ENCODE assay signal across 13 cellular contexts in genomic region chr4:57131849-57132745, GRCh38. TPM values are rescaled to one million over a fixed set of nuclear protein-coding genes. Genes with fewer than 3 reads are reported as not detected.
A peak's percentile ranks its signal among the peaks of the same experiment; 100 is the strongest.
DNase-seq lines count a peak whose midpoint lies in the region; ATAC-seq and TF ChIP-seq lines count a peak whose summit lies in the region.
"Had no signal": no experiment of that assay in that cellular context is flagged by ENCODE, and none has a peak within 500 bp of the region (broad histone marks: within the 10 kb centered on the region; RNA-seq: fewer than 3 reads in every experiment).

No MANE protein-coding gene starts in this region.

- H3K4me3 Mint-ChIP-seq in Calu3 (ENCODE audit: low read depth, unreplicated experiment) (no peak overlapping the region), endothelial cell (ENCODE audit: unreplicated experiment) (peak overlapping the region; percentile 6), neural progenitor cell (no peak overlapping the region)
- H3K4me3 Mint-ChIP-seq: activated naive CD8-positive, alpha-beta T cell; CD8-positive, alpha-beta memory T cell had no signal

- no peak overlapping the region for H3K4me3 ChIP-seq in neural progenitor cell
- H3K4me3 ChIP-seq in A673 (ENCODE audit: low read depth, low read length, poor library complexity, severe bottlenecking) = no peak overlapping the region
- H3K4me3 ChIP-seq in esophagus squamous epithelium = no peak overlapping the region
- H3K4me3 ChIP-seq: sigmoid colon had no signal

- H3K27ac ChIP-seq in neural progenitor cell (no peak overlapping the region), A673 (ENCODE audit: low read depth, low read length, poor library complexity, severe bottlenecking) (no peak overlapping the region), esophagus squamous epithelium (peak overlapping the region in 1 of 4 donors; percentile 18), caudate nucleus (ENCODE audit: low read depth, low read length) (no peak overlapping the region)

- no peak for TF ChIP-seq POLR2A in esophagus squamous epithelium (IDR thresholded peaks at IDR 0.05)

- H3K36me3 ChIP-seq in neural progenitor cell = no peaks in the 10 kb centered on the region
- no peaks in the 10 kb centered on the region for H3K36me3 ChIP-seq in A673 (ENCODE audit: insufficient read depth, low read length, poor library complexity, severe bottlenecking)
- no peaks in the 10 kb centered on the region for H3K36me3 ChIP-seq in esophagus squamous epithelium
- H3K36me3 ChIP-seq: sigmoid colon had no signal

- CTCF ChIA-PET in Calu3 (lab: Charles Lee) (no interaction called here), A673 (lab: Charles Lee) (no interaction called here)

- H3K27me3 ChIP-seq in neural progenitor cell = no peaks in the 10 kb centered on the region
- H3K27me3 ChIP-seq in A673 (replicated peaks; ENCODE audit: insufficient read depth, low read depth, low read length, poor library complexity) = no peaks in the 10 kb centered on the region
- peaks cover 0 to 8% (median 0%) of the 10 kb centered on the region in 4 donors for H3K27me3 ChIP-seq in esophagus squamous epithelium
- H3K27me3 ChIP-seq: sigmoid colon had no signal

- peaks cover 18% of the 10 kb centered on the region for H3K4me1 Mint-ChIP-seq in Calu3 (ENCODE audit: low read depth, unreplicated experiment)
- H3K4me1 Mint-ChIP-seq in endothelial cell (ENCODE audit: unreplicated experiment) = peaks cover 20% of the 10 kb centered on the region
- H3K4me1 Mint-ChIP-seq in neural progenitor cell = no peaks in the 10 kb centered on the region
- H3K4me1 Mint-ChIP-seq: CD8-positive, alpha-beta memory T cell had no signal

- no peaks in the 10 kb centered on the region for H3F3A ChIP-seq in neural progenitor cell (ENCODE audit: low read depth)

- TF ChIP-seq CTCF in Calu3 (IDR thresholded peaks at IDR 0.05; ENCODE audit: unreplicated experiment) (no peak), endothelial cell (IDR thresholded peaks at IDR 0.05; ENCODE audit: unreplicated experiment) (no peak), neural progenitor cell (IDR thresholded peaks at IDR 0.05) (no peak), A673 (conservative IDR thresholded peaks at IDR 0.05; ENCODE audit: low read depth, low read length) (no peak), esophagus squamous epithelium (IDR thresholded peaks at IDR 0.05) (no peak)

- H3K9me3 ChIP-seq in neural progenitor cell (ENCODE audit: low read depth) (no peaks in the 10 kb centered on the region), A673 (ENCODE audit: low read depth, low read length, poor library complexity, severe bottlenecking) (no peaks in the 10 kb centered on the region), esophagus squamous epithelium (peaks cover 0 to 7% (median 5%) of the 10 kb centered on the region in 3 donors)
- H3K9me3 ChIP-seq: sigmoid colon had no signal

- H3K27me3 Mint-ChIP-seq in Calu3 (ENCODE audit: unreplicated experiment) (peaks cover 13% of the 10 kb centered on the region), endothelial cell (ENCODE audit: unreplicated experiment) (peaks cover 3% of the 10 kb centered on the region), neural progenitor cell (ENCODE audit: insufficient read depth, low read depth) (peaks cover 5% of the 10 kb centered on the region)
- H3K27me3 Mint-ChIP-seq: activated naive CD8-positive, alpha-beta T cell had no signal

- H3K4me1 ChIP-seq in neural progenitor cell = no peaks in the 10 kb centered on the region
- H3K4me1 ChIP-seq in A673 (ENCODE audit: insufficient read depth, low read length, poor library complexity, severe bottlenecking) = no peaks in the 10 kb centered on the region
- peaks cover 0 to 11% (median 0%) of the 10 kb centered on the region in 3 donors for H3K4me1 ChIP-seq in esophagus squamous epithelium

- H3K4me2 ChIP-seq in neural progenitor cell = no peak overlapping the region

- H3K9ac ChIP-seq in neural progenitor cell = no peak overlapping the region

- DNase-seq in Calu3 = peak; percentile 3
- DNase-seq in NCI-H345 treated with DMSO at 0.1 percent for 48 hours (lab: John Stamatoyannopoulos, UW; ENCODE audit: unreplicated experiment) = peak; percentile 29
- peak; percentile 30 for DNase-seq in endothelial cell (ENCODE audit: low spot score)
- peak; percentile 6 for DNase-seq in neural progenitor cell (ENCODE audit: low spot score)
- DNase-seq in A673 (ENCODE audit: low spot score) = no peak
- DNase-seq in esophagus squamous epithelium (lab: John Stamatoyannopoulos, UW) = no peak
- no peak for DNase-seq in left colon
- DNase-seq in caudate nucleus (lab: John Stamatoyannopoulos, UW) = no peak
- DNase-seq: CD8-positive, alpha-beta memory T cell; erythroblast; left cardiac atrium; sigmoid colon had no signal

- no peaks in the 10 kb centered on the region for H4K20me1 ChIP-seq in neural progenitor cell (ENCODE audit: low read depth)

- H3K79me2 ChIP-seq in neural progenitor cell (ENCODE audit: low read depth) = no peaks in the 10 kb centered on the region

- no TSS peak for BruUV-seq in Calu3 (replicated peaks; lab: Mats Ljungman, UMichigan)
- no TSS peak for BruUV-seq in A673 (replicated peaks; lab: Mats Ljungman, UMichigan)

- H3K27ac Mint-ChIP-seq in Calu3 (ENCODE audit: unreplicated experiment) (no peak overlapping the region), endothelial cell (ENCODE audit: unreplicated experiment) (peak overlapping the region; percentile 80), neural progenitor cell (no peak overlapping the region)
- H3K27ac Mint-ChIP-seq: activated naive CD8-positive, alpha-beta T cell; CD8-positive, alpha-beta memory T cell had no signal

- POLR2A ChIA-PET in A673 (lab: Charles Lee; ENCODE audit: low non-redundant PET) = no interaction called here

- no peak overlapping the region for H2AFZ ChIP-seq in neural progenitor cell (replicated peaks)

- no peak for ATAC-seq in left colon
- ATAC-seq: left cardiac atrium had no signal

- H3K9me3 Mint-ChIP-seq in Calu3 (ENCODE audit: low read depth, unreplicated experiment) = peaks cover under 1% of the 10 kb centered on the region
- peaks cover under 1% of the 10 kb centered on the region for H3K9me3 Mint-ChIP-seq in endothelial cell (ENCODE audit: unreplicated experiment)
- H3K9me3 Mint-ChIP-seq in neural progenitor cell = peaks cover 28% of the 10 kb centered on the region

- 33 to 41% methylated on average over 5 to 7 of the region's 7 CpGs for WGBS in esophagus squamous epithelium, 2 donors

- H3K36me3 Mint-ChIP-seq in Calu3 (ENCODE audit: insufficient read depth, unreplicated experiment) = peaks cover 4% of the 10 kb centered on the region
- H3K36me3 Mint-ChIP-seq in endothelial cell (ENCODE audit: low read depth, unreplicated experiment) = peaks cover 10% of the 10 kb centered on the region
- H3K36me3 Mint-ChIP-seq in neural progenitor cell = peaks cover under 1% of the 10 kb centered on the region
- H3K36me3 Mint-ChIP-seq: CD8-positive, alpha-beta memory T cell had no signal

- intact Hi-C loops in Calu3 (cut with micrococcal nuclease; ENCODE audit: unreplicated experiment) (no loop called here), A673 (cut with micrococcal nuclease; ENCODE audit: unreplicated experiment) (no loop called here), esophagus squamous epithelium (cut with DNase I) (no loop called here), left colon (cut with DNase I, micrococcal nuclease) (no loop called here)

RNA-seq across cellular contexts. Expression of gene IGFBP7, which starts 21.9 kb away (rescaled TPM):
- 12.0 and 20.6 TPM in 2 replicates for total RNA-seq in Calu3 (2022)
- total RNA-seq in endothelial cell (ENCODE audit: unreplicated experiment) = 7.6 TPM
- total RNA-seq in neural progenitor cell (ENCODE audit: low replicate concordance) = 0.86 and 1.5 TPM in 2 replicates
- total RNA-seq in A673 (2021) = not detected in 2 replicates
- total RNA-seq in esophagus squamous epithelium = 100 to 1,000 TPM in 2 of 4 donors, 10 to 100 TPM in 2; 26.4 to 135 (median 91.3) TPM
- total RNA-seq in left colon = 10 to 100 TPM; 55.3 to 98.0 TPM
- total RNA-seq: CD8-positive, alpha-beta memory T cell had no signal

Comparison
In these comparisons a context has a peak if more than half of its experiments do, and no peak if none do; other contexts are left out.
1. DNase-seq: peak in Calu3 (single experiment), NCI-H345 treated with DMSO at 0.1 percent for 48 hours (single experiment), endothelial cell (single experiment) and neural progenitor cell (single experiment); none in A673 (single experiment), esophagus squamous epithelium (single experiment), left colon (0 of 2) and caudate nucleus (0 of 61).